14 cellular contexts compared by ENCODE assay signal in the genomic region with DNA sequence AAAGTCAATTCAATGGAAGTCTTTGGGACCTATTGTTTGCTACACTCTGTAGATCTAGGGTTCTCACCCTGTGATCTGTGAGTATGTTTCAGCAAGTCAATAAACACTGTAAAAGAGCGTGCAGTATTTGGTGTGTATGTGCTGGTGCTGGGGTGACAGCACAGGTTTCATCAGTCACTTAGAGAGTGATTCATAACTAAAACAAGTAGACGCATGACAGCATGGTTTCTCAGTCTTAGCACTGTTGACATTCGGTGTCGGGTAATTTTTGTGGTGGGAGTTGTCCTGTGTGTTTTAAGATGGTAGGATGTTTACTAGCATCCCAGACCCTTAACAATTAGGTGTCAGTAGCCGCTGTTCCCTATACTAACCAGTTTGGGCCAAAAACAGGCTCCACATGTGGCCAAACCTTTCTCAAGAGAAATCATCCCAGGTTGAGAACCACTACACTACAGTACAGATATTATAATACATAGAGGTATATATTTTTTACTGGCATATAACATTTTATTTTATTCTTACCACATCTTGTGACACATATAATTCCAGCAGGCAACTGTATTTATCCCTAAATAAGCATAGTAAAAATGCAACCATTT.
A peak's percentile ranks its signal among the peaks of the same experiment; 100 is the strongest.
DNase-seq lines count a peak whose midpoint lies in the region; ATAC-seq and TF ChIP-seq lines count a peak whose summit lies in the region.
"Had no signal": no experiment of that assay in that cellular context is flagged by ENCODE, and none has a peak within 500 bp of the region (broad histone marks: within the 10 kb centered on the region; RNA-seq: fewer than 3 reads in every experiment).

No MANE protein-coding gene starts in this region.

- no peak for TF ChIP-seq CTCF in natural killer cell (IDR thresholded peaks at IDR 0.05)

- no peak overlapping the region for H3K27ac Mint-ChIP-seq in natural killer cell treated with Interleukin-12 subunit alpha and Interleukin-12 subunit beta and Interleukin-15 and Interleukin-18, amount 100 ng/mL, for 72 hours
- H3K27ac Mint-ChIP-seq in natural killer cell, result no peak overlapping the region
- H3K27ac Mint-ChIP-seq in activated CD4-positive, alpha-beta memory T cell treated with anti-CD3 and anti-CD28 coated beads, Interleukin-2, amount 10 ng/mL, durations not matched to agents 7 days and 5 days, result no peak overlapping the region
- H3K27ac Mint-ChIP-seq: H9 had no signal

- H3K27me3 ChIP-seq in skeletal muscle satellite cell (ENCODE audit: control insufficient read depth, insufficient read depth, low read length), result no peaks in the 10 kb centered on the region
- no peaks in the 10 kb centered on the region for H3K27me3 ChIP-seq in SJCRH30
- H3K27me3 ChIP-seq: BE2C had no signal

- H3K9me3 Mint-ChIP-seq in natural killer cell treated with Interleukin-12 subunit alpha and Interleukin-12 subunit beta and Interleukin-15 and Interleukin-18, amount 100 ng/mL, for 72 hours, result no peaks in the 10 kb centered on the region
- H3K9me3 Mint-ChIP-seq in natural killer cell, result peaks cover 0 to 2% of the 10 kb centered on the region in 2 donors
- H3K9me3 Mint-ChIP-seq in activated CD4-positive, alpha-beta memory T cell treated with anti-CD3 and anti-CD28 coated beads, Interleukin-2, amount 10 ng/mL, durations not matched to agents 7 days and 5 days, result no peaks in the 10 kb centered on the region
- H3K9me3 Mint-ChIP-seq: H9 had no signal

- H3K4me3 ChIP-seq in skeletal muscle satellite cell (ENCODE audit: low read length) (no peak overlapping the region), SJCRH30 (no peak overlapping the region)
- H3K4me3 ChIP-seq: SK-N-MC had no signal

- no peak overlapping the region for H3K9ac ChIP-seq in skeletal muscle satellite cell (ENCODE audit: low read depth, low read length)

- no peaks in the 10 kb centered on the region for H3K27me3 Mint-ChIP-seq in natural killer cell treated with Interleukin-12 subunit alpha and Interleukin-12 subunit beta and Interleukin-15 and Interleukin-18, amount 100 ng/mL, for 72 hours
- no peaks in the 10 kb centered on the region for H3K27me3 Mint-ChIP-seq in natural killer cell (ENCODE audit: low read depth in 2 of 2)
- no peaks in the 10 kb centered on the region for H3K27me3 Mint-ChIP-seq in activated CD4-positive, alpha-beta memory T cell treated with anti-CD3 and anti-CD28 coated beads, Interleukin-2, amount 10 ng/mL, durations not matched to agents 7 days and 5 days

- no peak overlapping the region for H3K4me3 Mint-ChIP-seq in natural killer cell treated with Interleukin-12 subunit alpha and Interleukin-12 subunit beta and Interleukin-15 and Interleukin-18, amount 100 ng/mL, for 72 hours
- no peak overlapping the region for H3K4me3 Mint-ChIP-seq in natural killer cell
- H3K4me3 Mint-ChIP-seq in activated CD4-positive, alpha-beta memory T cell treated with anti-CD3 and anti-CD28 coated beads, Interleukin-2, amount 10 ng/mL, durations not matched to agents 7 days and 5 days, result no peak overlapping the region
- H3K4me3 Mint-ChIP-seq: H9 had no signal

- no peak for DNase-seq in natural killer cell treated with Interleukin-12 subunit alpha and Interleukin-12 subunit beta and Interleukin-15 and Interleukin-18, amount 100 ng/mL, for 72 hours (ENCODE audit: low spot score)
- DNase-seq in natural killer cell (no peak), NOMO-1 treated with DMSO at 0.1 percent for 48 hours (lab: John Stamatoyannopoulos, UW; ENCODE audit: unreplicated experiment) (no peak), medulla oblongata (ENCODE audit: extremely low spot score) (no peak), SJCRH30 (no peak)
- DNase-seq in activated CD4-positive, alpha-beta memory T cell treated with anti-CD3 and anti-CD28 coated beads, Interleukin-2, amount 10 ng/mL, durations not matched to agents 7 days and 5 days, result peak; percentile 21
- DNase-seq: amygdala, BE2C, H9, left ventricle myocardium superior, NCI-H2107 had no signal

- H3K4me2 ChIP-seq in skeletal muscle satellite cell (ENCODE audit: low read length), result peak overlapping the region; percentile 18

- POLR2A ChIA-PET in activated CD4-positive, alpha-beta memory T cell treated with anti-CD3 and anti-CD28 coated beads, Interleukin-2, amount 10 ng/mL, durations not matched to agents 7 days and 5 days (lab: Charles Lee), result no interaction called here

- peaks cover 8% of the 10 kb centered on the region for H3K4me1 ChIP-seq in skeletal muscle satellite cell (ENCODE audit: control insufficient read depth, insufficient read depth, low read length)
- H3K4me1 ChIP-seq in SJCRH30, result no peaks in the 10 kb centered on the region
- H3K4me1 ChIP-seq: BE2C had no signal

- intact Hi-C loops in natural killer cell (cut with micrococcal nuclease), result no loop called here

- no peaks in the 10 kb centered on the region for H3K9me3 ChIP-seq in skeletal muscle satellite cell (replicated peaks; ENCODE audit: low read length)
- no peaks in the 10 kb centered on the region for H3K9me3 ChIP-seq in SJCRH30 (replicated peaks)
- H3K9me3 ChIP-seq: BE2C had no signal

- H3K4me1 Mint-ChIP-seq in natural killer cell treated with Interleukin-12 subunit alpha and Interleukin-12 subunit beta and Interleukin-15 and Interleukin-18, amount 100 ng/mL, for 72 hours (ENCODE audit: low read depth in 2 of 2), result no peaks in the 10 kb centered on the region
- no peaks in the 10 kb centered on the region for H3K4me1 Mint-ChIP-seq in natural killer cell
- H3K4me1 Mint-ChIP-seq in activated CD4-positive, alpha-beta memory T cell treated with anti-CD3 and anti-CD28 coated beads, Interleukin-2, amount 10 ng/mL, durations not matched to agents 7 days and 5 days, result peaks cover 19% of the 10 kb centered on the region
- H3K4me1 Mint-ChIP-seq: H9 had no signal

- CTCF ChIA-PET in activated CD4-positive, alpha-beta memory T cell treated with anti-CD3 and anti-CD28 coated beads, Interleukin-2, amount 10 ng/mL, durations not matched to agents 7 days and 5 days (lab: Charles Lee), result no interaction called here

- no peak overlapping the region for H3K27ac ChIP-seq in SJCRH30
- H3K27ac ChIP-seq: SK-N-MC had no signal

- no peaks in the 10 kb centered on the region for H3K36me3 Mint-ChIP-seq in natural killer cell treated with Interleukin-12 subunit alpha and Interleukin-12 subunit beta and Interleukin-15 and Interleukin-18, amount 100 ng/mL, for 72 hours
- no peaks in the 10 kb centered on the region for H3K36me3 Mint-ChIP-seq in natural killer cell
- H3K36me3 Mint-ChIP-seq in activated CD4-positive, alpha-beta memory T cell treated with anti-CD3 and anti-CD28 coated beads, Interleukin-2, amount 10 ng/mL, durations not matched to agents 7 days and 5 days (ENCODE audit: low read depth), result no peaks in the 10 kb centered on the region

- peak; percentile 15 to 73 for ATAC-seq in natural killer cell treated with Interleukin-12 subunit alpha and Interleukin-12 subunit beta and Interleukin-15 and Interleukin-18, amount 100 ng/mL, for 72 hours
- ATAC-seq in natural killer cell, result no peak
- ATAC-seq in HG02938 (IDR thresholded peaks at IDR 0.05; ENCODE audit: unreplicated experiment), result peak; percentile 68
- ATAC-seq: left ventricle myocardium superior had no signal

- H3K36me3 ChIP-seq in skeletal muscle satellite cell (ENCODE audit: insufficient read depth, low read length) (no peaks in the 10 kb centered on the region), SJCRH30 (no peaks in the 10 kb centered on the region)
- H3K36me3 ChIP-seq: BE2C had no signal

Comparison
In these comparisons a context has a peak if more than half of its experiments do, and no peak if none do; other contexts are left out.
1. ATAC-seq: peak in natural killer cell treated with Interleukin-12 subunit alpha and Interleukin-12 subunit beta and Interleukin-15 and Interleukin-18, amount 100 ng/mL, for 72 hours (2 of 2) and HG02938 (single experiment); none in natural killer cell (0 of 3).